Comparison of ENCODE assay signal across 8 cellular contexts in genomic region chr3:47781326-47781684, GRCh38. TPM values are rescaled to one million over a fixed set of nuclear protein-coding genes. Genes with fewer than 3 reads are reported as not detected.
DNase-seq lines count a peak whose midpoint lies in the region; ATAC-seq, FAIRE-seq and TF ChIP-seq lines count a peak whose summit lies in the region.

No MANE protein-coding gene starts in this region.

- no peak for DNase-seq in BJ (ENCODE audit: low read depth)
- peak; percentile 44 to 48 for DNase-seq in central memory CD8-positive, alpha-beta T cell (ENCODE audit: low spot score in 2 of 2)
- DNase-seq in HepG2 (ENCODE audit: low spot score) = no peak
- DNase-seq in stimulated activated CD4-positive, alpha-beta T cell treated with anti-CD3 and anti-CD28 coated beads, Interleukin-4, amount 100 ng/mL, for 1 hour = peak; percentile 72
- DNase-seq in kidney tubule cell (ENCODE audit: low spot score) = no peak

- in situ Hi-C loops in HepG2 (cut with HindIII; ENCODE audit: extremely low pct_ligation_motif_present, low pct_unique_long_range_greater_than_20kb) = loop anchor here (10.0 kb wide), 1 partner anchor 357 kb away; no protein-coding TSS in a partner anchor

- H3K9ac ChIP-seq in HepG2 (ENCODE audit: insufficient read depth, low read depth, low read length) = peak overlapping the region; percentile 99

- peak overlapping the region; percentile 91 for H3K27ac ChIP-seq in HepG2 (ENCODE audit: extremely low read length, insufficient read depth, low read length)

- FAIRE-seq in HepG2 (lab: Jason Lieb, UNC) = no peak

- peak in 1 of 2 experiments; percentile 51; a peak in 2 of 4 replicates for TF ChIP-seq POLR2A in HepG2 (IDR thresholded peaks at IDR 0.05; ENCODE audit: insufficient read depth in 1 of 2, low read depth in 2 of 2, low read length in 2 of 2)

- TF ChIP-seq EP300 in HepG2 (IDR thresholded peaks at IDR 0.05; ENCODE audit: low read depth in 2 of 2, low read length in 2 of 2) = no peak
- TF ChIP-seq EP300 in HepG2 (CRISPR knock-in tag; IDR thresholded peaks at IDR 0.05; ENCODE audit: borderline replicate concordance) = no peak

- peaks cover 47% of the 10 kb centered on the region for H3K4me1 ChIP-seq in HepG2 (ENCODE audit: insufficient read depth, low read length)

- no TSS peak for BruUV-seq in HepG2 (replicated peaks; lab: Mats Ljungman, UMichigan)

- TF ChIP-seq RAD21 in HepG2 (CRISPR knock-in tag; IDR thresholded peaks at IDR 0.05) = peak; percentile 47; the same call in 1 of the 2 replicates

- CTCF ChIA-PET in BJ (lab: Yijun Ruan, JAX) (interaction anchor here (2.9 kb wide), 1 partner anchor 259 kb away, joined by 10 read pairs; no protein-coding TSS in a partner anchor), HepG2 (lab: Yijun Ruan, JAX; ENCODE audit: low intra/inter-chr PET ratio, low total read pairs) (no interaction called here)

- ATAC-seq in GM19351 (IDR thresholded peaks at IDR 0.05; ENCODE audit: unreplicated experiment) (peak; percentile 21), HG03520 (IDR thresholded peaks at IDR 0.05; ENCODE audit: unreplicated experiment) (peak; percentile 24), HepG2 (peak; percentile 46)
- ATAC-seq in central memory CD8-positive, alpha-beta T cell (replicated peaks; ENCODE audit: extremely low read depth, poor library complexity, severe bottlenecking) = peak; percentile 77

- H2AFZ ChIP-seq in HepG2 (ENCODE audit: low read length) = no peak overlapping the region

- H3K9me3 Mint-ChIP-seq in central memory CD8-positive, alpha-beta T cell = no peaks in the 10 kb centered on the region

- no peaks in the 10 kb centered on the region for H3K27me3 ChIP-seq in BJ (ENCODE audit: control insufficient read depth, insufficient read depth, low read length)
- no peaks in the 10 kb centered on the region; a peak in 1 of 5 replicates for H3K27me3 ChIP-seq in HepG2 (ENCODE audit: control insufficient read depth in 1 of 2, insufficient read depth in 2 of 2, low read length in 2 of 2)

- peaks cover 18% of the 10 kb centered on the region for H3K36me3 Mint-ChIP-seq in central memory CD8-positive, alpha-beta T cell (ENCODE audit: insufficient read depth)

- peaks cover 26% of the 10 kb centered on the region for H3K4me1 Mint-ChIP-seq in central memory CD8-positive, alpha-beta T cell

- H4K20me1 ChIP-seq in HepG2 (ENCODE audit: insufficient read depth, low read length) = peaks cover 23% of the 10 kb centered on the region

- 0% methylated on average over 4 of the region's 37 CpGs for WGBS in HepG2 (ENCODE audit: low lambda C conversion rate)

- H3K4me2 ChIP-seq in HepG2 (ENCODE audit: low read depth, low read length) = peak overlapping the region; percentile 76

- POLR2A ChIA-PET in BJ (lab: Charles Lee) (interaction anchor here (0.6 kb wide), 1 partner anchor 53 kb away, joined by 3 read pairs; no protein-coding TSS in a partner anchor), HepG2 (lab: Yijun Ruan, JAX) (interaction anchor here (1.9 kb wide), 1 partner anchor 401 kb away, joined by 8 read pairs; the partner anchor contains the start of gene PTPN23)

- H3K4me3 ChIP-seq in BJ (ENCODE audit: low read depth, low read length) (peak overlapping the region; percentile 83), WI38 (ENCODE audit: low read depth, low read length) (peak overlapping the region; percentile 90), HepG2 (replicated peaks in 1 of 3; ENCODE audit: insufficient read depth in 1 of 3, low read depth in 2 of 3, low read length in 3 of 3) (peak overlapping the region; percentile 80 to 94 (median 88))

- no peaks in the 10 kb centered on the region for H3K9me3 ChIP-seq in HepG2 (ENCODE audit: low read length)

- peaks cover 52% of the 10 kb centered on the region for H3K79me2 ChIP-seq in HepG2 (ENCODE audit: insufficient read depth, low read length)

- TF ChIP-seq CTCF in BJ (IDR thresholded peaks at IDR 0.05; ENCODE audit: insufficient read depth, low read depth, low read length) (no peak), WI38 (IDR thresholded peaks at IDR 0.05; ENCODE audit: low read depth, low read length) (no peak), HepG2 (CRISPR knock-in tag; IDR thresholded peaks at IDR 0.05) (no peak)

- peak overlapping the region; percentile 93 for H3K4me3 Mint-ChIP-seq in central memory CD8-positive, alpha-beta T cell

- peak overlapping the region; percentile 96 for H3K27ac Mint-ChIP-seq in central memory CD8-positive, alpha-beta T cell (ENCODE audit: low read depth)

- H3K36me3 ChIP-seq in BJ (ENCODE audit: control insufficient read depth, insufficient read depth, low read length) (no peaks in the 10 kb centered on the region), HepG2 (replicated peaks in 1 of 2; ENCODE audit: control insufficient read depth in 1 of 2, insufficient read depth in 2 of 2, low read length in 2 of 2) (no peaks in the 10 kb centered on the region)

- H3K27me3 Mint-ChIP-seq in central memory CD8-positive, alpha-beta T cell = no peaks in the 10 kb centered on the region

- intact Hi-C loops in HepG2 (cut with micrococcal nuclease; ENCODE audit: unreplicated experiment) = no loop called here

TF ChIP-seq in HepG2, 621 proteins besides CTCF, POLR2A, EP300 and RAD21 (continues in another document):
- peak; percentile 65; the same call in 1 of the 2 replicates for TF ChIP-seq TGIF2 (CRISPR knock-in tag; IDR thresholded peaks at IDR 0.05)

RNA-seq across cellular contexts. Expression of gene SMARCC1, which starts 0.4 kb away (rescaled TPM):
- polyA plus RNA-seq in BJ (2011; rRNA removed) (14.8 and 25.8 TPM in 2 replicates), HepG2 (2011; rRNA removed) (38.3 and 47.9 TPM in 2 replicates)
- 53.1 and 61.0 TPM in 2 replicates for polyA minus RNA-seq in BJ (2011; rRNA and poly(A)+ RNA removed)
- total RNA-seq in HepG2 (2016; rRNA removed; fragmentation: Illumina TruSeq; extraction: Trizol) = 53.6 and 58.4 TPM in 2 replicates
- total RNA-seq in HepG2 (2016; cell fraction: cytosol; rRNA removed; fragmentation: Illumina TruSeq; extraction: Trizol; ENCODE audit: low read depth) = 31.7 and 35.7 TPM in 2 replicates
- total RNA-seq in HepG2 (2016; cell fraction: insoluble cytoplasmic fraction; rRNA removed; fragmentation: Illumina TruSeq; extraction: Trizol) = 46.9 and 62.8 TPM in 2 replicates
- 19.5 and 23.9 TPM in 2 replicates for total RNA-seq in HepG2 (2016; cell fraction: membrane; rRNA removed; fragmentation: Illumina TruSeq; extraction: Trizol)
- 53.6 and 55.4 TPM in 2 replicates for total RNA-seq in HepG2 (2016; cell fraction: nucleus; rRNA removed; fragmentation: Illumina TruSeq; extraction: Trizol)
- 11.9 and 13.7 TPM in 2 replicates for polyA plus RNA-seq in HepG2 (2011; cell fraction: cytosol; rRNA removed)
- polyA plus RNA-seq in HepG2 (2011; cell fraction: nucleus; rRNA removed) = 28.8 and 29.2 TPM in 2 replicates
- 35.0 and 49.8 TPM in 2 replicates for polyA plus RNA-seq in HepG2 (2012)
- polyA plus RNA-seq in HepG2 (2016; cell fraction: cytosol; fragmentation: Illumina TruSeq; extraction: Trizol; ENCODE audit: low read depth) = 1.8 and 2.0 TPM in 2 replicates
- 35.8 and 41.7 TPM in 2 replicates for polyA plus RNA-seq in HepG2 (2016; cell fraction: insoluble cytoplasmic fraction; fragmentation: Illumina TruSeq; extraction: Trizol; ENCODE audit: low read depth)
- 4.7 and 6.4 TPM in 2 replicates for polyA plus RNA-seq in HepG2 (2016; cell fraction: membrane; fragmentation: Illumina TruSeq; extraction: Trizol; ENCODE audit: low read depth)
- 53.2 and 60.9 TPM in 2 replicates for polyA plus RNA-seq in HepG2 (2016; cell fraction: nucleus; fragmentation: Illumina TruSeq; extraction: Trizol; ENCODE audit: insufficient read depth, low read depth)
- polyA minus RNA-seq in HepG2 (2011; rRNA and poly(A)+ RNA removed; ENCODE audit: low replicate concordance) = 72.6 and 165 TPM in 2 replicates
- polyA minus RNA-seq in HepG2 (2011; cell fraction: cytosol; rRNA and poly(A)+ RNA removed) = 31.1 and 46.0 TPM in 2 replicates
- 73.1 and 73.5 TPM in 2 replicates for polyA minus RNA-seq in HepG2 (2011; cell fraction: nucleus; rRNA and poly(A)+ RNA removed)

RNA-seq across cellular contexts. Expression of gene DHX30, which starts 21.6 kb away (rescaled TPM):
- polyA plus RNA-seq in BJ (2011; rRNA removed) (31.8 and 53.4 TPM in 2 replicates), HepG2 (2011; rRNA removed) (30.6 and 40.7 TPM in 2 replicates)
- polyA minus RNA-seq in BJ (2011; rRNA and poly(A)+ RNA removed) = 45.4 and 64.0 TPM in 2 replicates
- 45.6 and 59.4 TPM in 2 replicates for total RNA-seq in HepG2 (2016; rRNA removed; fragmentation: Illumina TruSeq; extraction: Trizol)
- total RNA-seq in HepG2 (2016; cell fraction: cytosol; rRNA removed; fragmentation: Illumina TruSeq; extraction: Trizol; ENCODE audit: low read depth) = 13.6 and 17.0 TPM in 2 replicates
- total RNA-seq in HepG2 (2016; cell fraction: insoluble cytoplasmic fraction; rRNA removed; fragmentation: Illumina TruSeq; extraction: Trizol) = 38.6 and 62.5 TPM in 2 replicates
- 22.4 and 24.3 TPM in 2 replicates for total RNA-seq in HepG2 (2016; cell fraction: membrane; rRNA removed; fragmentation: Illumina TruSeq; extraction: Trizol)
- total RNA-seq in HepG2 (2016; cell fraction: nucleus; rRNA removed; fragmentation: Illumina TruSeq; extraction: Trizol) = 62.9 and 74.7 TPM in 2 replicates
- 28.3 and 39.0 TPM in 2 replicates for polyA plus RNA-seq in HepG2 (2011; cell fraction: cytosol; rRNA removed)
- polyA plus RNA-seq in HepG2 (2011; cell fraction: nucleus; rRNA removed) = 163 and 197 TPM in 2 replicates
- polyA plus RNA-seq in HepG2 (2012) = 24.2 and 29.1 TPM in 2 replicates
- 11.0 and 12.5 TPM in 2 replicates for polyA plus RNA-seq in HepG2 (2016; cell fraction: cytosol; fragmentation: Illumina TruSeq; extraction: Trizol; ENCODE audit: low read depth)
- polyA plus RNA-seq in HepG2 (2016; cell fraction: insoluble cytoplasmic fraction; fragmentation: Illumina TruSeq; extraction: Trizol; ENCODE audit: low read depth) = 25.7 and 33.1 TPM in 2 replicates
- polyA plus RNA-seq in HepG2 (2016; cell fraction: membrane; fragmentation: Illumina TruSeq; extraction: Trizol; ENCODE audit: low read depth) = 9.0 and 9.5 TPM in 2 replicates
- polyA plus RNA-seq in HepG2 (2016; cell fraction: nucleus; fragmentation: Illumina TruSeq; extraction: Trizol; ENCODE audit: insufficient read depth, low read depth) = 92.0 and 98.7 TPM in 2 replicates
- 105 and 153 TPM in 2 replicates for polyA minus RNA-seq in HepG2 (2011; rRNA and poly(A)+ RNA removed; ENCODE audit: low replicate concordance)
- polyA minus RNA-seq in HepG2 (2011; cell fraction: cytosol; rRNA and poly(A)+ RNA removed) = 32.0 and 32.5 TPM in 2 replicates
- 66.0 and 72.5 TPM in 2 replicates for polyA minus RNA-seq in HepG2 (2011; cell fraction: nucleus; rRNA and poly(A)+ RNA removed)

Comparison
In these comparisons a context has a peak if more than half of its experiments do, and no peak if none do; other contexts are left out.
1. DNase-seq: peak in central memory CD8-positive, alpha-beta T cell (2 of 2) and stimulated activated CD4-positive, alpha-beta T cell treated with anti-CD3 and anti-CD28 coated beads, Interleukin-4, amount 100 ng/mL, for 1 hour (single experiment); none in BJ (single experiment), HepG2 (single experiment) and kidney tubule cell (single experiment).
2. ATAC-seq: peak in every context shown above with its lines; median percentile 77 in central memory CD8-positive, alpha-beta T cell; 46 in HepG2; 24 in HG03520; 21 in GM19351.
3. Peak in every context shown above with its lines, with median percentiles within 50 percentile points of each other: H3K4me3 ChIP-seq.